ENCODE assay signal across 8 cellular contexts in the genomic region with DNA sequence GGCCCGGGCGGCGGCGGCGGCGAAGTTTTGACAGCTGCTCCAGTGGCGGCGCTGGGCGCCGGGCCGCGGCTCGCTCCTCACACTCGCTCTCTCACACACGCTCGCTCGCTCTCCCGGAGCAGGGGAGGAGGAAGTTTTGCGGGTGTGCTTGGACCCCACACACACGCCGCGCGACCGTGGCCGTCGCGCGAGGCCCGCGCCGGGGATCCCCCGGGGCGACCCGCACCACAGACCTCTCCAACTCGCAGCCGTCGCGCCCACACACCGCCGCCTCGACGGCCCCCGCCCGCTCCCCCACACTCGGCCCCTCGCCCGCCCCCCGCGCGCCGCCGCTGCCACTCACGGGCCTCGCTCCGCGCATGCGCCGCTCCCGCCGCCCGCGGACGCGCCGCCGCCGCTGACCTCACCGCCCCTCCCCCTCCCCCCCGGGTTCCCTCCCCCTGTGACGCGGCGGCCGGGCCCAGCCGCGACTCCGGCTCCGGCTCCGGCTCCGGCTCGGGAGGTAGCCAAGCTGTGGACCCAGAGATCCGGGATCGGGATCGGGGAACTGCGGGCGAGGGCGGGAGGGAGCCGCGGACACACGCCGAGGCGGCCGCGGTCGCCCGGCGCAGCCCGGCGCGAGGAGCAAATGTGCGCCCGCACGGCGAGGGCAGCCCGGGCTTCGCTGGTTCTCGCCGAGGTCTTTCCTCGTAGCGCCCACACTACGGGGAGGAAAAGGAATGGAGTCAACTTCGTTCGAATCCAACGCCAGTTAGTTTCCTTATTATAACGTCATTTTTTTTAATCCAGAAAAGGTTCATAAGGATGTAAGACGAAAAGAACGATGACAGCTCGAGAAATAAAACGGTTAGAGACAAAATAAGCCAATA. TPM values are rescaled to one million over a fixed set of nuclear protein-coding genes. Genes with fewer than 3 reads are reported as not detected.
DNase-seq lines count a peak whose midpoint lies in the region; ATAC-seq and TF ChIP-seq lines count a peak whose summit lies in the region.

No MANE protein-coding gene starts in this region.

- intact Hi-C loops in activated T-helper 2 cell treated with anti-CD3 and anti-CD28 coated beads, Interferon-gamma antibody, Interleukin-2, Interleukin-4, amounts not matched to agents 10 μg/mL and 5 μg/mL and 100 μg/mL, durations not matched to agents 14 hours and 24 hours and 36 hours (cut with micrococcal nuclease): loop anchor here (1.0 to 10.0 kb wide), 3 partner anchors 27 to 322 kb away; a partner anchor contains a TSS
- intact Hi-C loops in natural killer cell (cut with micrococcal nuclease): loop anchor here (1.0 kb wide), 1 partner anchor 27 kb away; no protein-coding TSS in a partner anchor

- no peaks in the 10 kb centered on the region for H3K36me3 Mint-ChIP-seq in activated T-helper 2 cell treated with anti-CD3 and anti-CD28 coated beads, Interferon-gamma antibody, Interleukin-2, Interleukin-4, amounts not matched to agents 10 μg/mL and 5 μg/mL and 100 μg/mL, durations not matched to agents 14 hours and 24 hours and 36 hours (ENCODE audit: low read depth)
- H3K36me3 Mint-ChIP-seq in natural killer cell: no peaks in the 10 kb centered on the region

- TF ChIP-seq CTCF in KMS-11 (conservative IDR thresholded peaks at IDR 0.05; ENCODE audit: low read depth, low read length): no peak
- no peak for TF ChIP-seq CTCF in natural killer cell (IDR thresholded peaks at IDR 0.05)

- ATAC-seq in GM21723 (IDR thresholded peaks at IDR 0.05; ENCODE audit: unreplicated experiment): peak; percentile 49
- peak; percentile 73 to 89 (median 79) for ATAC-seq in natural killer cell

- peaks cover 27% of the 10 kb centered on the region for H4K20me1 ChIP-seq in KMS-11 (ENCODE audit: insufficient read depth)

- DNase-seq in DMS79 (lab: John Stamatoyannopoulos, UW): peak; percentile 69
- peak; percentile 93 for DNase-seq in RKO (ENCODE audit: low spot score)
- peak; percentile 84 for DNase-seq in activated T-helper 2 cell treated with anti-CD3 and anti-CD28 coated beads, Interferon-gamma antibody, Interleukin-2, Interleukin-4, amounts not matched to agents 10 μg/mL and 5 μg/mL and 100 μg/mL, durations not matched to agents 14 hours and 24 hours and 36 hours (ENCODE audit: low spot score)
- peak; percentile 89 for DNase-seq in fibroblast of peridontal ligament (ENCODE audit: extremely low read depth)
- peak; percentile 89 for DNase-seq in natural killer cell
- peak; percentile 82 to 94 (median 92) for DNase-seq in stimulated activated naive CD4-positive, alpha-beta T cell (lab: John Stamatoyannopoulos, UW)

- H3K4me3 ChIP-seq in KMS-11 (IDR thresholded peaks at IDR 0.05; ENCODE audit: insufficient read depth, low read depth, low read length): no peak overlapping the region

- peaks cover 37% of the 10 kb centered on the region for H3K79me2 ChIP-seq in KMS-11 (ENCODE audit: insufficient read depth, low read depth)

- peaks cover 16% of the 10 kb centered on the region for H3K4me1 Mint-ChIP-seq in activated T-helper 2 cell treated with anti-CD3 and anti-CD28 coated beads, Interferon-gamma antibody, Interleukin-2, Interleukin-4, amounts not matched to agents 10 μg/mL and 5 μg/mL and 100 μg/mL, durations not matched to agents 14 hours and 24 hours and 36 hours (ENCODE audit: low read depth)
- H3K4me1 Mint-ChIP-seq in natural killer cell: peaks cover 25 to 27% of the 10 kb centered on the region in 2 donors

- H3K4me3 Mint-ChIP-seq in activated T-helper 2 cell treated with anti-CD3 and anti-CD28 coated beads, Interferon-gamma antibody, Interleukin-2, Interleukin-4, amounts not matched to agents 10 μg/mL and 5 μg/mL and 100 μg/mL, durations not matched to agents 14 hours and 24 hours and 36 hours (ENCODE audit: low read depth): peak overlapping the region; percentile 69
- H3K4me3 Mint-ChIP-seq in natural killer cell: peak overlapping the region; percentile 91

- H3K9me3 Mint-ChIP-seq in activated T-helper 2 cell treated with anti-CD3 and anti-CD28 coated beads, Interferon-gamma antibody, Interleukin-2, Interleukin-4, amounts not matched to agents 10 μg/mL and 5 μg/mL and 100 μg/mL, durations not matched to agents 14 hours and 24 hours and 36 hours: no peaks in the 10 kb centered on the region
- H3K9me3 Mint-ChIP-seq in natural killer cell: no peaks in the 10 kb centered on the region

- no peaks in the 10 kb centered on the region for H3K27me3 ChIP-seq in KMS-11 (ENCODE audit: insufficient read depth, low read depth)

- peak overlapping the region; percentile 96 for H2AFZ ChIP-seq in KMS-11 (ENCODE audit: low read depth)

- H3K4me1 ChIP-seq in KMS-11 (ENCODE audit: low read depth, poor library complexity, severe bottlenecking): peaks cover 27% of the 10 kb centered on the region

- peak overlapping the region; percentile 90 for H3K9ac ChIP-seq in KMS-11

- no peaks in the 10 kb centered on the region for H3K27me3 Mint-ChIP-seq in activated T-helper 2 cell treated with anti-CD3 and anti-CD28 coated beads, Interferon-gamma antibody, Interleukin-2, Interleukin-4, amounts not matched to agents 10 μg/mL and 5 μg/mL and 100 μg/mL, durations not matched to agents 14 hours and 24 hours and 36 hours (ENCODE audit: low read depth)
- no peaks in the 10 kb centered on the region for H3K27me3 Mint-ChIP-seq in natural killer cell (ENCODE audit: low read depth in 2 of 2)

- peak overlapping the region; percentile 89 for H3K27ac ChIP-seq in KMS-11

- H3K4me2 ChIP-seq in KMS-11: peak overlapping the region; percentile 53

- no peaks in the 10 kb centered on the region for H3K36me3 ChIP-seq in KMS-11 (ENCODE audit: insufficient read depth)

- peak overlapping the region; percentile 68 for H3K27ac Mint-ChIP-seq in activated T-helper 2 cell treated with anti-CD3 and anti-CD28 coated beads, Interferon-gamma antibody, Interleukin-2, Interleukin-4, amounts not matched to agents 10 μg/mL and 5 μg/mL and 100 μg/mL, durations not matched to agents 14 hours and 24 hours and 36 hours
- H3K27ac Mint-ChIP-seq in natural killer cell: peak overlapping the region; percentile 89 to 90

RNA-seq across cellular contexts. Expression of a gene that starts 0.7 kb away (rescaled TPM):
- 62.4 and 63.1 TPM in 2 replicates for total RNA-seq in activated T-helper 2 cell treated with anti-CD3 and anti-CD28 coated beads, Interferon-gamma antibody, Interleukin-2, Interleukin-4, amounts not matched to agents 10 μg/mL and 5 μg/mL and 100 μg/mL, durations not matched to agents 14 hours and 24 hours and 36 hours
- 100 to 1,000 TPM; 159 to 177 (median 167) TPM for total RNA-seq in natural killer cell
